23 cellular contexts compared by ENCODE assay signal in genomic region chr20:55253765-55254164, GRCh38.
DNase-seq lines count a peak whose midpoint lies in the region; TF ChIP-seq lines count a peak whose summit lies in the region.
"Had no signal": no experiment of that assay in that cellular context is flagged by ENCODE, and none has a peak within 500 bp of the region (broad histone marks: within the 10 kb centered on the region; RNA-seq: fewer than 3 reads in every experiment).

No MANE protein-coding gene starts in this region.

- H3K4me1 ChIP-seq in hepatocyte (ENCODE audit: insufficient read depth), result peaks cover 5% of the 10 kb centered on the region
- H3K4me1 ChIP-seq: BLaER1 treated with 17β-estradiol and CSF1 and Interleukin-3, amounts not matched to agents 10 nM and 100 nM; neural progenitor cell; prostate gland; SJSA1 had no signal

- 65% methylated on average over 1 of the region's 1 CpG for WGBS in hepatocyte (ENCODE audit: low lambda C conversion rate, missing lambda C conversion rate)

- H2AFZ ChIP-seq in hepatocyte, result no peak overlapping the region
- H2AFZ ChIP-seq: neural progenitor cell had no signal

- no peaks in the 10 kb centered on the region for H3K9me2 ChIP-seq in hepatocyte (replicated peaks; ENCODE audit: insufficient read depth)

- no peaks in the 10 kb centered on the region for H3K36me3 ChIP-seq in hepatocyte (replicated peaks; ENCODE audit: insufficient read depth, low read depth)
- H3K36me3 ChIP-seq: BLaER1 treated with 17β-estradiol and CSF1 and Interleukin-3, amounts not matched to agents 10 nM and 100 nM; neural progenitor cell; prostate gland; SJSA1 had no signal

- TF ChIP-seq CTCF in choroid plexus epithelial cell (conservative IDR thresholded peaks at IDR 0.05; ENCODE audit: low read depth, low read length), result no peak
- no peak for TF ChIP-seq CTCF in hepatocyte (IDR thresholded peaks at IDR 0.05; ENCODE audit: poor library complexity)

- no peak overlapping the region for H3K4me2 ChIP-seq in hepatocyte
- H3K4me2 ChIP-seq: BLaER1 treated with 17β-estradiol and CSF1 and Interleukin-3, amounts not matched to agents 10 nM and 100 nM; KMS-11; neural progenitor cell had no signal

- H3K4me3 ChIP-seq in choroid plexus epithelial cell (ENCODE audit: low read depth, low read length) (no peak overlapping the region), hepatocyte (no peak overlapping the region)
- H3K4me3 ChIP-seq: BLaER1 treated with 17β-estradiol and CSF1 and Interleukin-3, amounts not matched to agents 10 nM and 100 nM; neural progenitor cell; prostate gland; SJSA1 had no signal

- H3K27me3 ChIP-seq in hepatocyte, result no peaks in the 10 kb centered on the region
- H3K27me3 ChIP-seq: BLaER1 treated with 17β-estradiol and CSF1 and Interleukin-3, amounts not matched to agents 10 nM and 100 nM; neural progenitor cell; SJSA1 had no signal

- no peaks in the 10 kb centered on the region for H3K9me3 ChIP-seq in hepatocyte (ENCODE audit: low read depth)
- H3K9me3 ChIP-seq: BLaER1 treated with 17β-estradiol and CSF1 and Interleukin-3, amounts not matched to agents 10 nM and 100 nM; prostate gland had no signal

- H4K20me1 ChIP-seq in hepatocyte (ENCODE audit: insufficient read depth, poor library complexity, severe bottlenecking), result no peaks in the 10 kb centered on the region
- H4K20me1 ChIP-seq: BLaER1 treated with 17β-estradiol and CSF1 and Interleukin-3, amounts not matched to agents 10 nM and 100 nM had no signal

- no peak overlapping the region for H3K27ac ChIP-seq in hepatocyte
- H3K27ac ChIP-seq: BLaER1 treated with 17β-estradiol and CSF1 and Interleukin-3, amounts not matched to agents 10 nM and 100 nM; KMS-11; neural progenitor cell; prostate gland; SJSA1 had no signal

- DNase-seq in M059J (ENCODE audit: low read depth) (peak; percentile 82), choroid plexus epithelial cell (ENCODE audit: low read depth) (peak; percentile 0), hepatocyte (ENCODE audit: low spot score) (peak; percentile 30), renal cortical epithelial cell (ENCODE audit: low read depth) (peak; percentile 56), medulla oblongata (ENCODE audit: extremely low spot score) (no peak), activated T-cell treated with anti-CD3 and anti-CD28 coated beads for 4 hours (no peak)
- DNase-seq in stimulated activated CD8-positive, alpha-beta memory T cell treated with anti-CD3 and anti-CD28 coated beads, Interleukin-4, amount 100 ng/mL, for 48 hours, result no peak
- DNase-seq: activated CD4-positive, alpha-beta T cell treated with anti-CD3 and anti-CD28 coated beads for 36 hours; activated CD8-positive, alpha-beta memory T cell treated with anti-CD3 and anti-CD28 coated beads for 24 hours; activated T-cell treated with anti-CD3 and anti-CD28 coated beads, Interleukin-2, amount 50 U/mL, for 24 hours; central memory CD4-positive, alpha-beta T cell; COR-L47; GF-D8; H7; head of caudate nucleus; NCI-H187; stimulated activated CD4-positive, alpha-beta T cell treated with anti-CD3 and anti-CD28 coated beads, Interleukin-1b, Interleukin-23, amount 100 ng/mL, for 48 hours; T-helper 17 cell had no signal

- no peaks in the 10 kb centered on the region for H3K79me2 ChIP-seq in hepatocyte

Comparison
In these comparisons a context has a peak if more than half of its experiments do, and no peak if none do; other contexts are left out.
1. DNase-seq: peak in M059J (single experiment), choroid plexus epithelial cell (single experiment), hepatocyte (single experiment) and renal cortical epithelial cell (single experiment); none in medulla oblongata (single experiment), activated T-cell treated with anti-CD3 and anti-CD28 coated beads for 4 hours (single experiment) and stimulated activated CD8-positive, alpha-beta memory T cell treated with anti-CD3 and anti-CD28 coated beads, Interleukin-4, amount 100 ng/mL, for 48 hours (single experiment).